1 cellular context compared by ENCODE assay signal in genomic region chr17:8294814-8295316, GRCh38.
A peak's percentile ranks its signal among the peaks of the same experiment; 100 is the strongest.
TF ChIP-seq lines count a peak whose summit lies in the region.

No MANE protein-coding gene starts in this region.

TF ChIP-seq in HEK293, 187 proteins besides CTCF, POLR2A, EP300 and RAD21 (continued from another document and continues in another):
- TF ChIP-seq PRDM10 (tag by site-specific recombination; IDR thresholded peaks at IDR 0.05) (peak; percentile 62), BCL11A (tag by site-specific recombination; IDR thresholded peaks at IDR 0.05; ENCODE audit: low read depth) (peak; percentile 92), ZSCAN5A (tag by site-specific recombination; IDR thresholded peaks at IDR 0.05) (no peak), ZNF266 (tag by site-specific recombination; IDR thresholded peaks at IDR 0.05; ENCODE audit: low read depth) (no peak), GLI4 (tag by site-specific recombination; IDR thresholded peaks at IDR 0.05) (no peak), ZNF324 (tag by site-specific recombination; IDR thresholded peaks at IDR 0.05) (no peak), ZSCAN23 (tag by site-specific recombination; IDR thresholded peaks at IDR 0.05) (no peak), ZNF837 (tag by site-specific recombination; IDR thresholded peaks at IDR 0.05) (no peak), ZNF174 (tag by site-specific recombination; IDR thresholded peaks at IDR 0.05) (no peak), ZNF707 (tag by site-specific recombination; IDR thresholded peaks at IDR 0.05) (no peak), YY2 (tag by site-specific recombination; IDR thresholded peaks at IDR 0.05) (peak; percentile 76), ZFP41 (tag by site-specific recombination; IDR thresholded peaks at IDR 0.05; ENCODE audit: borderline replicate concordance) (no peak), ZNF391 (tag by site-specific recombination; IDR thresholded peaks at IDR 0.05; ENCODE audit: borderline replicate concordance, low read depth) (no peak), ZNF830 (tag by site-specific recombination; IDR thresholded peaks at IDR 0.05; ENCODE audit: low read depth) (no peak), ZNF335 (tag by site-specific recombination; conservative IDR thresholded peaks at IDR 0.05) (peak; percentile 84), TSHZ1 (tag by site-specific recombination; IDR thresholded peaks at IDR 0.05; ENCODE audit: borderline replicate concordance) (0 out of 2 replicates have a peak, but pooled peaks have one; percentile 17), ZNF426 (tag by site-specific recombination; IDR thresholded peaks at IDR 0.05) (no peak), ZNF19 (tag by site-specific recombination; IDR thresholded peaks at IDR 0.05; ENCODE audit: low read depth) (no peak), PRDM6 (tag by site-specific recombination; IDR thresholded peaks at IDR 0.05) (no peak), ZNF404 (tag by site-specific recombination; IDR thresholded peaks at IDR 0.05) (no peak), ZNF785 (tag by site-specific recombination; IDR thresholded peaks at IDR 0.05) (peak; percentile 51; the same call in 1 of the 2 replicates), ZNF48 (tag by site-specific recombination; IDR thresholded peaks at IDR 0.05) (no peak), SP2 (tag by site-specific recombination; IDR thresholded peaks at IDR 0.05) (no peak), ZNF221 (tag by site-specific recombination; IDR thresholded peaks at IDR 0.05; ENCODE audit: borderline replicate concordance) (no peak), ZBTB20 (tag by site-specific recombination; IDR thresholded peaks at IDR 0.05) (no peak), ZNF768 (tag by site-specific recombination; IDR thresholded peaks at IDR 0.05) (no peak), ZNF571 (tag by site-specific recombination; IDR thresholded peaks at IDR 0.05) (no peak), SP7 (tag by site-specific recombination; IDR thresholded peaks at IDR 0.05) (no peak; the same call in 1 of the 2 replicates), YY1 (tag by site-specific recombination; IDR thresholded peaks at IDR 0.05) (no peak), ZNF544 (tag by site-specific recombination; IDR thresholded peaks at IDR 0.05) (no peak), ZNF423 (tag by site-specific recombination; IDR thresholded peaks at IDR 0.05) (no peak), BCL11B (tag by site-specific recombination; IDR thresholded peaks at IDR 0.05; ENCODE audit: low read depth) (peak; percentile 94), EGR2 (tag by site-specific recombination; IDR thresholded peaks at IDR 0.05; ENCODE audit: low read depth) (no peak), ZNF610 (tag by site-specific recombination; IDR thresholded peaks at IDR 0.05; ENCODE audit: borderline replicate concordance) (peak; percentile 30; the same call in 1 of the 2 replicates), KLF9 (tag by site-specific recombination; IDR thresholded peaks at IDR 0.05; ENCODE audit: low read depth) (peak; percentile 15; the same call in 1 of the 2 replicates), ZFHX2 (tag by site-specific recombination; conservative IDR thresholded peaks at IDR 0.05) (no peak), ZNF670 (tag by site-specific recombination; IDR thresholded peaks at IDR 0.05; ENCODE audit: low read depth) (no peak), ZNF16 (tag by site-specific recombination; IDR thresholded peaks at IDR 0.05; ENCODE audit: low read depth) (no peak), ZNF791 (tag by site-specific recombination; IDR thresholded peaks at IDR 0.05) (no peak), ZBTB7A (tag by site-specific recombination; IDR thresholded peaks at IDR 0.05; ENCODE audit: low read depth) (0 out of 2 replicates have a peak, but pooled peaks have one; percentile 35), HOXD13 (CRISPR knock-in tag; IDR thresholded peaks at IDR 0.05; ENCODE audit: borderline replicate concordance) (no peak), ZNF513 (tag by site-specific recombination; IDR thresholded peaks at IDR 0.05) (no peak), ZNF558 (tag by site-specific recombination; IDR thresholded peaks at IDR 0.05) (no peak), ZNF514 (tag by site-specific recombination; IDR thresholded peaks at IDR 0.05) (no peak), HIC1 (tag by site-specific recombination; IDR thresholded peaks at IDR 0.05) (no peak), ZBTB10 (tag by site-specific recombination; IDR thresholded peaks at IDR 0.05) (0 out of 2 replicates have a peak, but pooled peaks have one; percentile 24)
